In genomic region chr15:75763137-75763611, GRCh38 we compare ENCODE assay signal across 17 cellular contexts.
"Had no signal": no experiment of that assay in that cellular context is flagged by ENCODE, and none has a peak within 500 bp of the region (broad histone marks: within the 10 kb centered on the region; RNA-seq: fewer than 3 reads in every experiment).

No MANE protein-coding gene starts in this region.

- DNase-seq: KBM-7, MG63, NCI-H1092, NCI-H1436, NCI-H187, NCI-H2029, NCI-H2081 treated with DMSO at 0.1 percent for 48 hours, NCI-H2171, NCI-H226, NCI-H446, NCI-H510A, NCI-H524 treated with DMSO at 0.1 percent for 48 hours, NCI-H69, NCI-H774, Right ventricle myocardium superior, RPMI8226, SIG-M5 had no signal
